ENCODE assay signal across 12 cellular contexts in the genomic region with DNA sequence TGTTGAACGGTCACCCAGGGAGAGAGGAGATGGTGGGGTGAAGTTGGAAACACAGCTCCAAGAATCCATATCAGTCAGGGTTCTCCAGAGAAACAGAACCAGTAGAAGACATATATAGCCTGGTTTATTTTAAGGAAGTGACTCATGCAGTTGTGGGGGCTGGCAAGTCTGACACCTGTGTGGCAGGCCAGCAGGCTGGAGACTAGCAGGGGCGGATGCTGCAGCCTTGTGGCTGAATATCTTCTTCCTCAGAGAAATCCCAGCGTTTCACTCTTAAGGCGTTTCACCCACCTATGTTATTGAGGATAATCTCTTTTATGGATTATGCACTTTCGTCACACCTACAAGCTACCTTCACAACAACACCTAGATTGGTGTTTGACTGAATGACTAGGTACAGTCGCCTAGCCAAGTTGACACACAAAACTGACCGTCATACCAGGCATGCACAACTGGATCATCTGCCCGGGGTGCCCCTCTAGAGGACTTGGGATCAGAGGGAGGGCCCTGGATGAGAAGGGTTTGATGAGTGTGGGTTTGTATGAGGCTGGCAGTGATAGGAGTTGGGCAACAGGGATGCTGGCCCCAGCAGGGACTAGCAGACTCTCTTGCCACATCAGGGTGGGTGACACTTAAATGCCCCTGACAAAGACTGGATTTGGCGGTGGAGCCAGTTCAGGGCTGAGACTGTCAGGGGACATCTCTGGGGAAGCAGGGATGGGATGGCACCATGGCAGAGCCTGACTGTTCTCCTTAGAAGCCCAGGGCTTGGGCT. TPM values are rescaled to one million over a fixed set of nuclear protein-coding genes. Genes with fewer than 3 reads are reported as not detected.
DNase-seq lines count a peak whose midpoint lies in the region; ATAC-seq and TF ChIP-seq lines count a peak whose summit lies in the region.
"Had no signal": no experiment of that assay in that cellular context is flagged by ENCODE, and none has a peak within 500 bp of the region (broad histone marks: within the 10 kb centered on the region; RNA-seq: fewer than 3 reads in every experiment).

No MANE protein-coding gene starts in this region.

- 90% methylated on average over 2 of the region's 9 CpGs; no CpG with 5 or more reads in 1 of the 2 experiments for WGBS in IMR-90 (ENCODE audit: extremely low coverage in 2 of 2, insufficient read length in 1 of 2), 2 experiments
- 75 to 82% methylated on average over 9 of the region's 9 CpGs for WGBS in sigmoid colon, 2 donors

- H2BK15ac ChIP-seq in IMR-90 (ENCODE audit: low read depth, low read length) = no peak overlapping the region

- H3K27ac Mint-ChIP-seq in activated naive CD8-positive, alpha-beta T cell treated with anti-CD3 and anti-CD28 coated beads, Interleukin-2, amount 50 U/mL, for 24 hours = no peak overlapping the region
- no peak overlapping the region for H3K27ac Mint-ChIP-seq in mesothelial cell of epicardium
- H3K27ac Mint-ChIP-seq: activated CD4-positive, alpha-beta T cell treated with anti-CD3 and anti-CD28 coated beads, Interleukin-2, amount 10 ng/mL, durations not matched to agents 24 days and 14 days had no signal

- no peak overlapping the region for H3K14ac ChIP-seq in IMR-90 (replicated peaks; ENCODE audit: low read depth, low read length)

- H2BK20ac ChIP-seq in IMR-90 (ENCODE audit: low read depth, low read length) = no peak overlapping the region

- dilution Hi-C loops in IMR-90 (cut with HindIII; ENCODE audit: low sequenced_read_pairs, unreplicated experiment) = no loop called here

- no peak overlapping the region for H3K56ac ChIP-seq in IMR-90 (ENCODE audit: extremely low read depth, insufficient read depth, low read length)

- DNase-seq in IMR-90 (peak; percentile 55), mesothelial cell of epicardium (ENCODE audit: low spot score in 2 of 2, unreplicated experiment in 2 of 2) (peak; percentile 6 to 14), sigmoid colon (no peak), NCI-H82 (lab: John Stamatoyannopoulos, UW) (no peak)
- DNase-seq in activated naive CD8-positive, alpha-beta T cell treated with anti-CD3 and anti-CD28 coated beads, Interleukin-2, amount 50 U/mL, for 24 hours = peak; percentile 12
- DNase-seq: activated CD4-positive, alpha-beta T cell treated with anti-CD3 and anti-CD28 coated beads, Interleukin-2, amount 10 ng/mL, durations not matched to agents 24 days and 14 days; left ventricle myocardium inferior; NCI-H2171 treated with DMSO at 0.1 percent for 48 hours had no signal

- no peak overlapping the region for H3K18ac ChIP-seq in IMR-90 (ENCODE audit: low read depth, low read length)

- H3K27me3 Mint-ChIP-seq in activated naive CD8-positive, alpha-beta T cell treated with anti-CD3 and anti-CD28 coated beads, Interleukin-2, amount 50 U/mL, for 24 hours = peaks cover 17% of the 10 kb centered on the region
- H3K27me3 Mint-ChIP-seq in mesothelial cell of epicardium (ENCODE audit: low read depth) = peaks cover 33% of the 10 kb centered on the region

- ATAC-seq in GM18868 (IDR thresholded peaks at IDR 0.05; ENCODE audit: unreplicated experiment) (peak; percentile 67), IMR-90 (ENCODE audit: low read depth) (peak; percentile 49; the same call in 1 of the 2 replicates), HG03108 (IDR thresholded peaks at IDR 0.05; ENCODE audit: unreplicated experiment) (no peak), GM21526 (IDR thresholded peaks at IDR 0.05; ENCODE audit: low FRiP score, unreplicated experiment) (no peak)
- ATAC-seq in activated naive CD8-positive, alpha-beta T cell treated with anti-CD3 and anti-CD28 coated beads, Interleukin-2, amount 50 U/mL, for 24 hours = peak; percentile 68

- no peak overlapping the region for H4K8ac ChIP-seq in IMR-90 (ENCODE audit: low read depth in 2 of 2, low read length in 2 of 2)

- CTCF ChIA-PET in IMR-90 (lab: Yijun Ruan, JAX) = no interaction called here

- no peak overlapping the region for H4K91ac ChIP-seq in IMR-90 (ENCODE audit: insufficient read depth, low read depth, low read length)

- H3K9ac ChIP-seq in IMR-90 (ENCODE audit: low read depth, low read length) = no peak overlapping the region

- H3K79me1 ChIP-seq in IMR-90 (ENCODE audit: low read depth in 1 of 2, low read length in 2 of 2) = no peaks in the 10 kb centered on the region

- BruUV-seq in IMR-90 (replicated peaks; lab: Mats Ljungman, UMichigan) = no TSS peak

- H3K4me2 ChIP-seq in IMR-90 (ENCODE audit: low read depth, low read length) = no peak overlapping the region

- H3K4me3 ChIP-seq in IMR-90 (ENCODE audit: insufficient read depth, low read depth, low read length) (no peak overlapping the region), sigmoid colon (no peak overlapping the region)
- H3K4me3 ChIP-seq: ascending aorta, left ventricle myocardium inferior had no signal

- H3K36me3 Mint-ChIP-seq in activated naive CD8-positive, alpha-beta T cell treated with anti-CD3 and anti-CD28 coated beads, Interleukin-2, amount 50 U/mL, for 24 hours (ENCODE audit: low read depth) = no peaks in the 10 kb centered on the region
- no peaks in the 10 kb centered on the region for H3K36me3 Mint-ChIP-seq in mesothelial cell of epicardium

- H3K36me3 ChIP-seq in IMR-90 (ENCODE audit: control insufficient read depth, insufficient read depth, low read length) = no peaks in the 10 kb centered on the region
- H3K36me3 ChIP-seq in sigmoid colon = no peaks in the 10 kb centered on the region
- H3K36me3 ChIP-seq: ascending aorta, left ventricle myocardium inferior had no signal

- peak overlapping the region; percentile 27 for H2AFZ ChIP-seq in IMR-90 (replicated peaks; ENCODE audit: low read length, poor library complexity)

- TF ChIP-seq POLR2A in IMR-90 (IDR thresholded peaks at IDR 0.05; ENCODE audit: low read depth, low read length) (no peak), sigmoid colon (IDR thresholded peaks at IDR 0.05) (no peak)

- H3K4me1 ChIP-seq in IMR-90 (ENCODE audit: control insufficient read depth, insufficient read depth, low read length) (no peaks in the 10 kb centered on the region), sigmoid colon (no peaks in the 10 kb centered on the region)
- H3K4me1 ChIP-seq: ascending aorta, left ventricle myocardium inferior had no signal

- H3K27ac ChIP-seq in IMR-90 (ENCODE audit: insufficient read depth, low read length) (no peak overlapping the region), sigmoid colon (no peak overlapping the region)
- H3K27ac ChIP-seq: ascending aorta, left ventricle myocardium inferior had no signal

- H3K4me1 Mint-ChIP-seq in activated naive CD8-positive, alpha-beta T cell treated with anti-CD3 and anti-CD28 coated beads, Interleukin-2, amount 50 U/mL, for 24 hours = no peaks in the 10 kb centered on the region
- no peaks in the 10 kb centered on the region for H3K4me1 Mint-ChIP-seq in mesothelial cell of epicardium
- H3K4me1 Mint-ChIP-seq: activated CD4-positive, alpha-beta T cell treated with anti-CD3 and anti-CD28 coated beads, Interleukin-2, amount 10 ng/mL, durations not matched to agents 24 days and 14 days had no signal

- no peak for TF ChIP-seq RAD21 in IMR-90 (IDR thresholded peaks at IDR 0.05; ENCODE audit: low read length)

- no peak overlapping the region for H2BK5ac ChIP-seq in IMR-90 (ENCODE audit: low read depth, low read length, poor library complexity, severe bottlenecking)

- H3K27me3 ChIP-seq in IMR-90 (ENCODE audit: control insufficient read depth, insufficient read depth, low read length) (peaks cover 19% of the 10 kb centered on the region), sigmoid colon (no peaks in the 10 kb centered on the region)
- H3K27me3 ChIP-seq: ascending aorta had no signal

- H3K9me3 ChIP-seq in IMR-90 (ENCODE audit: control insufficient read depth, insufficient read depth, low read length) (no peaks in the 10 kb centered on the region; the same call in 1 of the 2 replicates), sigmoid colon (no peaks in the 10 kb centered on the region)
- H3K9me3 ChIP-seq: ascending aorta, left ventricle myocardium inferior had no signal

- H2BK120ac ChIP-seq in IMR-90 (ENCODE audit: low read depth, low read length) = no peak overlapping the region

- H2AK5ac ChIP-seq in IMR-90 (ENCODE audit: low read depth, low read length) = no peak overlapping the region

- no peaks in the 10 kb centered on the region for H4K20me1 ChIP-seq in IMR-90 (ENCODE audit: insufficient read depth, low read length)

- intact Hi-C loops in IMR-90 (cut with micrococcal nuclease) (no loop called here), sigmoid colon (cut with DNase I) (no loop called here)

- in situ Hi-C loops in IMR-90 (cut with MboI; ENCODE audit: low sequenced_read_pairs) = no loop called here

- H3K23ac ChIP-seq in IMR-90 (ENCODE audit: low read depth, low read length) = no peak overlapping the region

- no peaks in the 10 kb centered on the region for H3K9me1 ChIP-seq in IMR-90 (ENCODE audit: insufficient read depth, low read length)

- H3K4me3 Mint-ChIP-seq in activated naive CD8-positive, alpha-beta T cell treated with anti-CD3 and anti-CD28 coated beads, Interleukin-2, amount 50 U/mL, for 24 hours = no peak overlapping the region
- H3K4me3 Mint-ChIP-seq in mesothelial cell of epicardium = no peak overlapping the region
- H3K4me3 Mint-ChIP-seq: activated CD4-positive, alpha-beta T cell treated with anti-CD3 and anti-CD28 coated beads, Interleukin-2, amount 10 ng/mL, durations not matched to agents 24 days and 14 days had no signal

- POLR2A ChIA-PET in IMR-90 (lab: Charles Lee; ENCODE audit: unreplicated experiment) = no interaction called here

- H3K9me3 Mint-ChIP-seq in activated naive CD8-positive, alpha-beta T cell treated with anti-CD3 and anti-CD28 coated beads, Interleukin-2, amount 50 U/mL, for 24 hours = peaks cover 6% of the 10 kb centered on the region
- peaks cover 6% of the 10 kb centered on the region for H3K9me3 Mint-ChIP-seq in mesothelial cell of epicardium
- H3K9me3 Mint-ChIP-seq: activated CD4-positive, alpha-beta T cell treated with anti-CD3 and anti-CD28 coated beads, Interleukin-2, amount 10 ng/mL, durations not matched to agents 24 days and 14 days had no signal

- TF ChIP-seq CTCF in IMR-90 (conservative IDR thresholded peaks at IDR 0.05; ENCODE audit: low read depth, low read length) = 0 out of 2 replicates have a peak, but pooled peaks have one; percentile 11
- TF ChIP-seq CTCF in mesothelial cell of epicardium (IDR thresholded peaks at IDR 0.05; ENCODE audit: unreplicated experiment) = no peak
- no peak for TF ChIP-seq CTCF in sigmoid colon (IDR thresholded peaks at IDR 0.05)

- no peak for TF ChIP-seq EP300 in sigmoid colon (IDR thresholded peaks at IDR 0.05)

- H3K4ac ChIP-seq in IMR-90 (ENCODE audit: low read depth, low read length) = no peak overlapping the region

- no peak overlapping the region for H2AK9ac ChIP-seq in IMR-90 (replicated peaks; ENCODE audit: low read depth, low read length, poor library complexity)

- H4K5ac ChIP-seq in IMR-90 (ENCODE audit: low read depth, low read length) = no peak overlapping the region

RNA-seq across cellular contexts. Expression of a gene that starts 23.4 kb away (rescaled TPM):
- total RNA-seq in IMR-90 (2012; rRNA removed) (not detected in 2 replicates), mesothelial cell of epicardium (not detected in 3 replicates), sigmoid colon (not detected)
- polyA plus RNA-seq in IMR-90 (2012; rRNA removed) (not detected in 2 replicates), sigmoid colon (under 1 TPM in 1 of 3 donors, not detected in 2; 0.06 TPM)
- not detected in 2 replicates for polyA plus RNA-seq in IMR-90 (2012; cell fraction: cytosol; rRNA removed)
- not detected in 2 replicates for polyA plus RNA-seq in IMR-90 (2012; cell fraction: nucleus; rRNA removed; ENCODE audit: low replicate concordance)
- total RNA-seq: activated CD4-positive, alpha-beta T cell treated with anti-CD3 and anti-CD28 coated beads, Interleukin-2, amount 10 ng/mL, durations not matched to agents 24 days and 14 days; ascending aorta; left ventricle myocardium inferior had no signal

RNA-seq across cellular contexts. Expression of a gene that starts 41.5 kb away (rescaled TPM):
- total RNA-seq in IMR-90 (2012; rRNA removed) = not detected in 2 replicates
- polyA plus RNA-seq in IMR-90 (2012; rRNA removed) = not detected in 2 replicates
- polyA plus RNA-seq in IMR-90 (2012; cell fraction: cytosol; rRNA removed) = not detected in 2 replicates
- not detected in 2 replicates for polyA plus RNA-seq in IMR-90 (2012; cell fraction: nucleus; rRNA removed; ENCODE audit: low replicate concordance)
- not detected in 3 replicates for total RNA-seq in mesothelial cell of epicardium
- total RNA-seq in sigmoid colon = not detected
- polyA plus RNA-seq in sigmoid colon = 1 to 10 TPM in 2 of 3 donors, under 1 TPM in 1; 0.74 to 2.8 (median 1.8) TPM
- total RNA-seq: activated CD4-positive, alpha-beta T cell treated with anti-CD3 and anti-CD28 coated beads, Interleukin-2, amount 10 ng/mL, durations not matched to agents 24 days and 14 days; ascending aorta; left ventricle myocardium inferior had no signal

RNA-seq across cellular contexts. Expression of a gene that starts 52.8 kb away (rescaled TPM):
- total RNA-seq in IMR-90 (2012; rRNA removed) (22.6 and 24.2 TPM in 2 replicates), mesothelial cell of epicardium (13.5 to 19.4 TPM (median 17.6 TPM) in 3 replicates), sigmoid colon (1 to 10 TPM in 2 of 4 donors, under 1 TPM in 2; 0.28 to 2.1 (median 1.0) TPM)
- polyA plus RNA-seq in IMR-90 (2012; rRNA removed) (26.5 and 27.1 TPM in 2 replicates), sigmoid colon (1 to 10 TPM; 1.2 to 9.0 (median 3.0) TPM)
- polyA plus RNA-seq in IMR-90 (2012; cell fraction: cytosol; rRNA removed) = 10.1 and 24.7 TPM in 2 replicates
- 45.6 and 52.0 TPM in 2 replicates for polyA plus RNA-seq in IMR-90 (2012; cell fraction: nucleus; rRNA removed; ENCODE audit: low replicate concordance)
- total RNA-seq: ascending aorta had no signal

Comparison
In these comparisons a context has a peak if more than half of its experiments do, and no peak if none do; other contexts are left out.
1. ATAC-seq: peak in GM18868 (single experiment), IMR-90 (single experiment) and activated naive CD8-positive, alpha-beta T cell treated with anti-CD3 and anti-CD28 coated beads, Interleukin-2, amount 50 U/mL, for 24 hours (single experiment); none in HG03108 (single experiment) and GM21526 (single experiment).
2. DNase-seq: peak in IMR-90 (single experiment), activated naive CD8-positive, alpha-beta T cell treated with anti-CD3 and anti-CD28 coated beads, Interleukin-2, amount 50 U/mL, for 24 hours (single experiment) and mesothelial cell of epicardium (2 of 2); none in sigmoid colon (single experiment) and NCI-H82 (single experiment).